ENCODE assay signal across 1 cellular context in genomic region chr13:113586661-113587479, GRCh38.
TF ChIP-seq lines count a peak whose summit lies in the region.

No MANE protein-coding gene starts in this region.

TF ChIP-seq in HCT116, 20 proteins besides CTCF, POLR2A, EP300 and RAD21:
- TF ChIP-seq SRF (IDR thresholded peaks at IDR 0.05; ENCODE audit: low read depth) (no peak), ELF1 (IDR thresholded peaks at IDR 0.05; ENCODE audit: borderline replicate concordance, low read depth) (no peak), JUND (IDR thresholded peaks at IDR 0.05) (no peak), EZH2phosphoT487 (IDR thresholded peaks at IDR 0.05; ENCODE audit: borderline replicate concordance) (no peak), YY1 (IDR thresholded peaks at IDR 0.05; ENCODE audit: extremely low read depth, insufficient replicate concordance, low read depth, low read length) (no peak), TCF7L2 (IDR thresholded peaks at IDR 0.05; ENCODE audit: borderline replicate concordance, extremely low read depth, insufficient read depth, insufficient read length) (no peak), EGR1 (IDR thresholded peaks at IDR 0.05; ENCODE audit: low read depth) (no peak), SP1 (IDR thresholded peaks at IDR 0.05; ENCODE audit: low read depth) (no peak), POLR2AphosphoS5 (IDR thresholded peaks at IDR 0.05; ENCODE audit: low read depth, low read length) (no peak), CEBPB (IDR thresholded peaks at IDR 0.05; ENCODE audit: low read depth) (no peak), SIN3A (IDR thresholded peaks at IDR 0.05; ENCODE audit: low read depth) (no peak), EZH2 (IDR thresholded peaks at IDR 0.05) (no peak), ZBTB33 (IDR thresholded peaks at IDR 0.05; ENCODE audit: extremely low read depth, insufficient replicate concordance, low read length) (no peak), ATF3 (IDR thresholded peaks at IDR 0.05) (no peak), ZFX (IDR thresholded peaks at IDR 0.05) (no peak), MAX (IDR thresholded peaks at IDR 0.05) (no peak)
- TF ChIP-seq, protein P1, sequence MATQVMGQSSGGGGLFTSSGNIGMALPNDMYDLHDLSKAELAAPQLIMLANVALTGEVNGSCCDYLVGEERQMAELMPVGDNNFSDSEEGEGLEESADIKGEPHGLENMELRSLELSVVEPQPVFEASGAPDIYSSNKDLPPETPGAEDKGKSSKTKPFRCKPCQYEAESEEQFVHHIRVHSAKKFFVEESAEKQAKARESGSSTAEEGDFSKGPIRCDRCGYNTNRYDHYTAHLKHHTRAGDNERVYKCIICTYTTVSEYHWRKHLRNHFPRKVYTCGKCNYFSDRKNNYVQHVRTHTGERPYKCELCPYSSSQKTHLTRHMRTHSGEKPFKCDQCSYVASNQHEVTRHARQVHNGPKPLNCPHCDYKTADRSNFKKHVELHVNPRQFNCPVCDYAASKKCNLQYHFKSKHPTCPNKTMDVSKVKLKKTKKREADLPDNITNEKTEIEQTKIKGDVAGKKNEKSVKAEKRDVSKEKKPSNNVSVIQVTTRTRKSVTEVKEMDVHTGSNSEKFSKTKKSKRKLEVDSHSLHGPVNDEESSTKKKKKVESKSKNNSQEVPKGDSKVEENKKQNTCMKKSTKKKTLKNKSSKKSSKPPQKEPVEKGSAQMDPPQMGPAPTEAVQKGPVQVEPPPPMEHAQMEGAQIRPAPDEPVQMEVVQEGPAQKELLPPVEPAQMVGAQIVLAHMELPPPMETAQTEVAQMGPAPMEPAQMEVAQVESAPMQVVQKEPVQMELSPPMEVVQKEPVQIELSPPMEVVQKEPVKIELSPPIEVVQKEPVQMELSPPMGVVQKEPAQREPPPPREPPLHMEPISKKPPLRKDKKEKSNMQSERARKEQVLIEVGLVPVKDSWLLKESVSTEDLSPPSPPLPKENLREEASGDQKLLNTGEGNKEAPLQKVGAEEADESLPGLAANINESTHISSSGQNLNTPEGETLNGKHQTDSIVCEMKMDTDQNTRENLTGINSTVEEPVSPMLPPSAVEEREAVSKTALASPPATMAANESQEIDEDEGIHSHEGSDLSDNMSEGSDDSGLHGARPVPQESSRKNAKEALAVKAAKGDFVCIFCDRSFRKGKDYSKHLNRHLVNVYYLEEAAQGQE (IDR thresholded peaks at IDR 0.05; ENCODE audit: low read depth), result no peak
